Comparison of ENCODE assay signal across 16 cellular contexts in genomic region chr4:153661215-153661822, GRCh38. TPM values are rescaled to one million over a fixed set of nuclear protein-coding genes. Genes with fewer than 3 reads are reported as not detected.
DNase-seq lines count a peak whose midpoint lies in the region; ATAC-seq and TF ChIP-seq lines count a peak whose summit lies in the region.
"Had no signal": no experiment of that assay in that cellular context is flagged by ENCODE, and none has a peak within 500 bp of the region (broad histone marks: within the 10 kb centered on the region; RNA-seq: fewer than 3 reads in every experiment).

No MANE protein-coding gene starts in this region.

- TF ChIP-seq CTCF in mucosa of descending colon (IDR thresholded peaks at IDR 0.05), result no peak

- no peaks in the 10 kb centered on the region for H3K4me1 ChIP-seq in mucosa of descending colon (ENCODE audit: low read depth)

- no peak overlapping the region for H3K4me3 ChIP-seq in mucosa of descending colon
- H3K4me3 ChIP-seq: PC-9, tibial artery had no signal

- DNase-seq in Ammon's horn (ENCODE audit: low spot score) (peak; percentile 30), OCI-M1 (lab: John Stamatoyannopoulos, UW) (peak; percentile 59), fibroblast of gingiva (ENCODE audit: low read depth) (peak; percentile 91), mucosa of descending colon (no peak), NCI-H1092 treated with DMSO at 0.1 percent for 48 hours (lab: John Stamatoyannopoulos, UW) (no peak), mesenteric fat pad (ENCODE audit: low spot score) (no peak)
- DNase-seq in activated CD4-positive, alpha-beta T cell treated with anti-CD3 and anti-CD28 coated beads, Interleukin-2, amount 50 U/mL, for 1 hour, result no peak
- no peak for DNase-seq in stimulated activated CD4-positive, alpha-beta T cell treated with anti-CD3 and anti-CD28 coated beads, Interleukin-2, amount 100 ng/mL, for 48 hours
- DNase-seq: ACHN; activated naive CD8-positive, alpha-beta T cell treated with anti-CD3 and anti-CD28 coated beads, Interleukin-2, amount 10 ng/mL, durations not matched to agents 7 days and 5 days; DND-41; effector CD4-positive, alpha-beta T cell; HFFc6; PC-9; retina; tibial artery had no signal

- no peaks in the 10 kb centered on the region for H3K9me3 ChIP-seq in mucosa of descending colon

- intact Hi-C loops in mucosa of descending colon (cut with DNase I, micrococcal nuclease), result no loop called here

- peak; percentile 31 for ATAC-seq in mucosa of descending colon

- H3K36me3 ChIP-seq in mucosa of descending colon (ENCODE audit: low read depth), result no peaks in the 10 kb centered on the region
- H3K36me3 ChIP-seq: tibial artery had no signal

RNA-seq across cellular contexts. Expression of gene TLR2, which starts 22.8 kb away (rescaled TPM):
- total RNA-seq in mucosa of descending colon, result 10 to 100 TPM in 1 of 3 donors, 1 to 10 TPM in 2; 2.0 to 12.9 (median 7.7) TPM
- 81.6 TPM for total RNA-seq in mesenteric fat pad
- total RNA-seq: HFFc6 had no signal

Comparison
In these comparisons a context has a peak if more than half of its experiments do, and no peak if none do; other contexts are left out.
1. DNase-seq: peak in Ammon's horn (single experiment), OCI-M1 (single experiment) and fibroblast of gingiva (single experiment); none in mucosa of descending colon (0 of 3), NCI-H1092 treated with DMSO at 0.1 percent for 48 hours (single experiment), mesenteric fat pad (single experiment), activated CD4-positive, alpha-beta T cell treated with anti-CD3 and anti-CD28 coated beads, Interleukin-2, amount 50 U/mL, for 1 hour (single experiment) and stimulated activated CD4-positive, alpha-beta T cell treated with anti-CD3 and anti-CD28 coated beads, Interleukin-2, amount 100 ng/mL, for 48 hours (0 of 2).